1 cellular context compared by ENCODE assay signal in the genomic region with DNA sequence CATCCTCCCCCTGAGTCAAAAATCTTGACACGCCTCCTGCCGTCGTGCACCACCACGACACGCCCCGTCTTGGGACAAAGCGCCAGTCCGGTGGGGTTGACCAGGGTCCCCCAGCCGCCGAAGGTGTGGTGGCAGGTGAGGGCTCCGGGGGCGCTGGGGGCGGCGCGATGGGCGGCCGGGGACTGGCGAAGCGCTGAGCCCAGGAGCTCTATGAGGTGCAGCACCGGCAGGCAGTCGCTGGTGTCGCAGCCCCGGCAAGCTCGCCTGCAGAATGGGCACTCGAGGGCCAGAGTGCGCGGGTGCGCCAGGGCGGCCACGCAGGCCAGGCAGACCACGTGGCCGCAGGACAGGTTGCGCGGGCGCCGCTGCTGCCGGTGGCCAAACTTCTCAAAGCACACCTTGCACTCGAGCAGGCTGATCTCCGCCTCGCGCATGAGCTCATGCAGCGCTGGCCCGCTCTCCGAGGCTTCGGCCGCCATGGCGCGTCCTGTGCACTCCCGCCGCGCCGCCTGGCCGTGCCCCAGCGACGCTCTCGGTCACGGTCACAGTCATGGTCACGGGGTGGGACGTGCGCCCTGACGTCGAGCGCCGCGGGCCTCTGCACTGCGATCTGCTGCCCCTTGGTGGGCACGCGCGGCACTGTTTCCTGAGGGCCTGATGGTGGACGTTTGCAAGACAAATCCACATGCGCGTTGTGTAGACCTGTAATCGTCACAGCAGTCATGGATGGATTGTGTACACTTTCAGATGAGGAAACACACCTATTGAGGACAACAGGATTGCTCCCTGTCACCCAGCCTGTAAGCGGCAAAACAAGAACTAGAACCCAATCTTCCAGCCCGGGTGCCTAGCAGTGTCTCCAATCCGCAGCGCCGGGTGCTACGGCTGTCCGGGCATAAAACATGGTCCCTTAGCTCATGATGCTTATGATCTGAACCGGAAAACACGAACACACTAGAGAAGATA.
TF ChIP-seq lines count a peak whose summit lies in the region.

A gene (minus strand): TSS at position 550 of the 966 bp plus-strand sequence. CDS start 71 bp downstream, at position 479.

TF ChIP-seq in HepG2, 621 proteins besides CTCF, POLR2A, EP300 and RAD21 (continued from another document and continues in another):
- TF ChIP-seq, protein P1, sequence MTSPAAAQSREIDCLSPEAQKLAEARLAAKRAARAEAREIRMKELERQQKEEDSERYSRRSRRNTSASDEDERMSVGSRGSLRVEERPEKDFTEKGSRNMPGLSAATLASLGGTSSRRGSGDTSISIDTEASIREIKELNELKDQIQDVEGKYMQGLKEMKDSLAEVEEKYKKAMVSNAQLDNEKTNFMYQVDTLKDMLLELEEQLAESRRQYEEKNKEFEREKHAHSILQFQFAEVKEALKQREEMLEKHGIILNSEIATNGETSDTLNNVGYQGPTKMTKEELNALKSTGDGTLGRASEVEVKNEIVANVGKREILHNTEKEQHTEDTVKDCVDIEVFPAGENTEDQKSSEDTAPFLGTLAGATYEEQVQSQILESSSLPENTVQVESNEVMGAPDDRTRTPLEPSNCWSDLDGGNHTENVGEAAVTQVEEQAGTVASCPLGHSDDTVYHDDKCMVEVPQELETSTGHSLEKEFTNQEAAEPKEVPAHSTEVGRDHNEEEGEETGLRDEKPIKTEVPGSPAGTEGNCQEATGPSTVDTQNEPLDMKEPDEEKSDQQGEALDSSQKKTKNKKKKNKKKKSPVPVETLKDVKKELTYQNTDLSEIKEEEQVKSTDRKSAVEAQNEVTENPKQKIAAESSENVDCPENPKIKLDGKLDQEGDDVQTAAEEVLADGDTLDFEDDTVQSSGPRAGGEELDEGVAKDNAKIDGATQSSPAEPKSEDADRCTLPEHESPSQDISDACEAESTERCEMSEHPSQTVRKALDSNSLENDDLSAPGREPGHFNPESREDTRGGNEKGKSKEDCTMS (CRISPR knock-in tag; conservative IDR thresholded peaks at IDR 0.05): no peak
- TF ChIP-seq NFATC3 (CRISPR knock-in tag; IDR thresholded peaks at IDR 0.05) (no peak), ZNF776 (CRISPR knock-in tag; IDR thresholded peaks at IDR 0.05) (peak; percentile 100), GABPB1 (CRISPR knock-in tag; IDR thresholded peaks at IDR 0.05) (peak; percentile 89), AGO2 (optimal IDR thresholded peaks at IDR 0.05; ENCODE audit: low read depth, low read length) (no peak), SP5 (CRISPR knock-in tag; IDR thresholded peaks at IDR 0.05; ENCODE audit: borderline replicate concordance, low read depth) (peak; percentile 92), ZSCAN25 (CRISPR knock-in tag; IDR thresholded peaks at IDR 0.05) (peak; percentile 64; the same call in 1 of the 2 replicates), TAF1 (CRISPR knock-in tag; IDR thresholded peaks at IDR 0.05) (peak; percentile 56; the same call in 1 of the 2 replicates), AHR (CRISPR knock-in tag; IDR thresholded peaks at IDR 0.05) (peak; percentile 98), ELF4 (CRISPR knock-in tag; IDR thresholded peaks at IDR 0.05; ENCODE audit: borderline replicate concordance) (no peak), CAMTA2 (CRISPR knock-in tag; IDR thresholded peaks at IDR 0.05; ENCODE audit: borderline replicate concordance) (peak; percentile 99), CEBPG (CRISPR knock-in tag; IDR thresholded peaks at IDR 0.05) (peak; percentile 63), IKZF4 (CRISPR knock-in tag; IDR thresholded peaks at IDR 0.05; ENCODE audit: borderline replicate concordance, low read depth, not compliant biosample characterization) (peak; percentile 93), ZNF460 (CRISPR knock-in tag; IDR thresholded peaks at IDR 0.05; ENCODE audit: borderline replicate concordance) (peak; percentile 52; the same call in 1 of the 2 replicates), ARID2 (CRISPR knock-in tag; IDR thresholded peaks at IDR 0.05; ENCODE audit: borderline replicate concordance) (no peak), JUND (CRISPR knock-in tag; IDR thresholded peaks at IDR 0.05) (peak; percentile 89), BRCA1 (CRISPR knock-in tag; IDR thresholded peaks at IDR 0.05) (peak; percentile 88; the same call in 1 of the 2 replicates), DR1 (CRISPR knock-in tag; IDR thresholded peaks at IDR 0.05) (peak; percentile 90), ZNF775 (CRISPR knock-in tag; IDR thresholded peaks at IDR 0.05; ENCODE audit: borderline replicate concordance) (0 out of 2 replicates have a peak, but pooled peaks have one; percentile 61), ZNF782 (CRISPR knock-in tag; IDR thresholded peaks at IDR 0.05; ENCODE audit: borderline replicate concordance) (peak; percentile 99), FOXM1 (CRISPR knock-in tag; IDR thresholded peaks at IDR 0.05) (no peak), REXO4 (CRISPR knock-in tag; IDR thresholded peaks at IDR 0.05; ENCODE audit: borderline replicate concordance) (no peak; the same call in 1 of the 2 replicates), AGO1 (IDR thresholded peaks at IDR 0.05; ENCODE audit: low read depth, low read length, poor library complexity, severe bottlenecking) (peak; percentile 11), ZNF317 (CRISPR knock-in tag; IDR thresholded peaks at IDR 0.05) (peak; percentile 91), ZNF670 (CRISPR knock-in tag; IDR thresholded peaks at IDR 0.05; ENCODE audit: borderline replicate concordance) (peak; percentile 96; the same call in 1 of the 2 replicates), ZNF549 (CRISPR knock-in tag; IDR thresholded peaks at IDR 0.05) (no peak), ZNF569 (CRISPR knock-in tag; IDR thresholded peaks at IDR 0.05; ENCODE audit: borderline replicate concordance) (no peak), ZNF382 (CRISPR knock-in tag; IDR thresholded peaks at IDR 0.05; ENCODE audit: borderline replicate concordance) (no peak), ISX (CRISPR knock-in tag; conservative IDR thresholded peaks at IDR 0.05) (no peak), SIN3B (IDR thresholded peaks at IDR 0.05; ENCODE audit: low read length) (no peak), ZNF841 (CRISPR knock-in tag; IDR thresholded peaks at IDR 0.05; ENCODE audit: borderline replicate concordance) (no peak; the same call in 1 of the 2 replicates), ZBTB20 (CRISPR knock-in tag; IDR thresholded peaks at IDR 0.05; ENCODE audit: borderline replicate concordance, low read depth) (peak; percentile 81), SIN3A (IDR thresholded peaks at IDR 0.05; ENCODE audit: borderline replicate concordance, low read depth, low read length) (no peak; the same call in 1 of the 2 replicates), KDM6A (CRISPR knock-in tag; IDR thresholded peaks at IDR 0.05; ENCODE audit: low read depth) (no peak), FOXK2 (IDR thresholded peaks at IDR 0.05) (no peak), ZNF878 (CRISPR knock-in tag; IDR thresholded peaks at IDR 0.05) (peak; percentile 54; the same call in 1 of the 2 replicates), NFRKB (IDR thresholded peaks at IDR 0.05) (no peak), ZFY (CRISPR knock-in tag; IDR thresholded peaks at IDR 0.05) (peak; percentile 75), MLLT10 (CRISPR knock-in tag; IDR thresholded peaks at IDR 0.05) (no peak), ZNF354B (CRISPR knock-in tag; IDR thresholded peaks at IDR 0.05) (peak; percentile 93; the same call in 1 of the 2 replicates), SAFB2 (CRISPR knock-in tag; IDR thresholded peaks at IDR 0.05; ENCODE audit: borderline replicate concordance, low read depth) (peak; percentile 97), XRCC5 (optimal IDR thresholded peaks at IDR 0.05; ENCODE audit: low read length) (peak; percentile 95), GATAD1 (CRISPR knock-in tag; IDR thresholded peaks at IDR 0.05) (peak; percentile 85), TEAD2 (CRISPR knock-in tag; IDR thresholded peaks at IDR 0.05) (0 out of 2 replicates have a peak, but pooled peaks have one; percentile 12), ZNF644 (CRISPR knock-in tag; IDR thresholded peaks at IDR 0.05; ENCODE audit: low read depth) (peak; percentile 88), ZNF614 (CRISPR knock-in tag; IDR thresholded peaks at IDR 0.05; ENCODE audit: borderline replicate concordance) (peak; percentile 96), HNRNPH1 (optimal IDR thresholded peaks at IDR 0.05; ENCODE audit: low read depth, low read length) (no peak), ZNF143 (CRISPR knock-in tag; IDR thresholded peaks at IDR 0.05) (peak; percentile 72), ZNF577 (CRISPR knock-in tag; IDR thresholded peaks at IDR 0.05; ENCODE audit: borderline replicate concordance, low read depth) (0 out of 2 replicates have a peak, but pooled peaks have one; percentile 56)
- TF ChIP-seq, protein P2, sequence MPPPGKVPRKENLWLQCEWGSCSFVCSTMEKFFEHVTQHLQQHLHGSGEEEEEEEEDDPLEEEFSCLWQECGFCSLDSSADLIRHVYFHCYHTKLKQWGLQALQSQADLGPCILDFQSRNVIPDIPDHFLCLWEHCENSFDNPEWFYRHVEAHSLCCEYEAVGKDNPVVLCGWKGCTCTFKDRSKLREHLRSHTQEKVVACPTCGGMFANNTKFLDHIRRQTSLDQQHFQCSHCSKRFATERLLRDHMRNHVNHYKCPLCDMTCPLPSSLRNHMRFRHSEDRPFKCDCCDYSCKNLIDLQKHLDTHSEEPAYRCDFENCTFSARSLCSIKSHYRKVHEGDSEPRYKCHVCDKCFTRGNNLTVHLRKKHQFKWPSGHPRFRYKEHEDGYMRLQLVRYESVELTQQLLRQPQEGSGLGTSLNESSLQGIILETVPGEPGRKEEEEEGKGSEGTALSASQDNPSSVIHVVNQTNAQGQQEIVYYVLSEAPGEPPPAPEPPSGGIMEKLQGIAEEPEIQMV (CRISPR knock-in tag; IDR thresholded peaks at IDR 0.05; ENCODE audit: low read depth): peak; percentile 95
- TF ChIP-seq, protein P3, sequence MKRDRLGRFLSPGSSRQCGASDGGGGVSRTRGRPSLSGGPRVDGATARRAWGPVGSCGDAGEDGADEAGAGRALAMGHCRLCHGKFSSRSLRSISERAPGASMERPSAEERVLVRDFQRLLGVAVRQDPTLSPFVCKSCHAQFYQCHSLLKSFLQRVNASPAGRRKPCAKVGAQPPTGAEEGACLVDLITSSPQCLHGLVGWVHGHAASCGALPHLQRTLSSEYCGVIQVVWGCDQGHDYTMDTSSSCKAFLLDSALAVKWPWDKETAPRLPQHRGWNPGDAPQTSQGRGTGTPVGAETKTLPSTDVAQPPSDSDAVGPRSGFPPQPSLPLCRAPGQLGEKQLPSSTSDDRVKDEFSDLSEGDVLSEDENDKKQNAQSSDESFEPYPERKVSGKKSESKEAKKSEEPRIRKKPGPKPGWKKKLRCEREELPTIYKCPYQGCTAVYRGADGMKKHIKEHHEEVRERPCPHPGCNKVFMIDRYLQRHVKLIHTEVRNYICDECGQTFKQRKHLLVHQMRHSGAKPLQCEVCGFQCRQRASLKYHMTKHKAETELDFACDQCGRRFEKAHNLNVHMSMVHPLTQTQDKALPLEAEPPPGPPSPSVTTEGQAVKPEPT (CRISPR knock-in tag; IDR thresholded peaks at IDR 0.05; ENCODE audit: low read depth): peak; percentile 98
- TF ChIP-seq, protein P4, sequence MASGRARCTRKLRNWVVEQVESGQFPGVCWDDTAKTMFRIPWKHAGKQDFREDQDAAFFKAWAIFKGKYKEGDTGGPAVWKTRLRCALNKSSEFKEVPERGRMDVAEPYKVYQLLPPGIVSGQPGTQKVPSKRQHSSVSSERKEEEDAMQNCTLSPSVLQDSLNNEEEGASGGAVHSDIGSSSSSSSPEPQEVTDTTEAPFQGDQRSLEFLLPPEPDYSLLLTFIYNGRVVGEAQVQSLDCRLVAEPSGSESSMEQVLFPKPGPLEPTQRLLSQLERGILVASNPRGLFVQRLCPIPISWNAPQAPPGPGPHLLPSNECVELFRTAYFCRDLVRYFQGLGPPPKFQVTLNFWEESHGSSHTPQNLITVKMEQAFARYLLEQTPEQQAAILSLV (CRISPR knock-in tag; IDR thresholded peaks at IDR 0.05; ENCODE audit: borderline replicate concordance): peak; percentile 99
- TF ChIP-seq, protein P5, sequence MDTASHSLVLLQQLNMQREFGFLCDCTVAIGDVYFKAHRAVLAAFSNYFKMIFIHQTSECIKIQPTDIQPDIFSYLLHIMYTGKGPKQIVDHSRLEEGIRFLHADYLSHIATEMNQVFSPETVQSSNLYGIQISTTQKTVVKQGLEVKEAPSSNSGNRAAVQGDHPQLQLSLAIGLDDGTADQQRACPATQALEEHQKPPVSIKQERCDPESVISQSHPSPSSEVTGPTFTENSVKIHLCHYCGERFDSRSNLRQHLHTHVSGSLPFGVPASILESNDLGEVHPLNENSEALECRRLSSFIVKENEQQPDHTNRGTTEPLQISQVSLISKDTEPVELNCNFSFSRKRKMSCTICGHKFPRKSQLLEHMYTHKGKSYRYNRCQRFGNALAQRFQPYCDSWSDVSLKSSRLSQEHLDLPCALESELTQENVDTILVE (CRISPR knock-in tag; IDR thresholded peaks at IDR 0.05): peak; percentile 85; the same call in 1 of the 2 replicates
- TF ChIP-seq, protein P6, sequence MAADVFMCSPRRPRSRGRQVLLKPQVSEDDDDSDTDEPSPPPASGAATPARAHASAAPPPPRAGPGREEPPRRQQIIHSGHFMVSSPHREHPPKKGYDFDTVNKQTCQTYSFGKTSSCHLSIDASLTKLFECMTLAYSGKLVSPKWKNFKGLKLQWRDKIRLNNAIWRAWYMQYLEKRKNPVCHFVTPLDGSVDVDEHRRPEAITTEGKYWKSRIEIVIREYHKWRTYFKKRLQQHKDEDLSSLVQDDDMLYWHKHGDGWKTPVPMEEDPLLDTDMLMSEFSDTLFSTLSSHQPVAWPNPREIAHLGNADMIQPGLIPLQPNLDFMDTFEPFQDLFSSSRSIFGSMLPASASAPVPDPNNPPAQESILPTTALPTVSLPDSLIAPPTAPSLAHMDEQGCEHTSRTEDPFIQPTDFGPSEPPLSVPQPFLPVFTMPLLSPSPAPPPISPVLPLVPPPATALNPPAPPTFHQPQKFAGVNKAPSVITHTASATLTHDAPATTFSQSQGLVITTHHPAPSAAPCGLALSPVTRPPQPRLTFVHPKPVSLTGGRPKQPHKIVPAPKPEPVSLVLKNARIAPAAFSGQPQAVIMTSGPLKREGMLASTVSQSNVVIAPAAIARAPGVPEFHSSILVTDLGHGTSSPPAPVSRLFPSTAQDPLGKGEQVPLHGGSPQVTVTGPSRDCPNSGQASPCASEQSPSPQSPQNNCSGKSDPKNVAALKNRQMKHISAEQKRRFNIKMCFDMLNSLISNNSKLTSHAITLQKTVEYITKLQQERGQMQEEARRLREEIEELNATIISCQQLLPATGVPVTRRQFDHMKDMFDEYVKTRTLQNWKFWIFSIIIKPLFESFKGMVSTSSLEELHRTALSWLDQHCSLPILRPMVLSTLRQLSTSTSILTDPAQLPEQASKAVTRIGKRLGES (CRISPR knock-in tag; IDR thresholded peaks at IDR 0.05; ENCODE audit: borderline replicate concordance): no peak
